ENCODE assay signal across 8 cellular contexts in genomic region chr2:63189026-63189425, GRCh38.
DNase-seq lines count a peak whose midpoint lies in the region; ATAC-seq, FAIRE-seq and TF ChIP-seq lines count a peak whose summit lies in the region.

No MANE protein-coding gene starts in this region.

- H3K36me3 Mint-ChIP-seq in WTC11: peaks cover 12% of the 10 kb centered on the region
- peaks cover 11 to 20% (median 20%) of the 10 kb centered on the region in 3 donors for H3K36me3 Mint-ChIP-seq in immature natural killer cell
- H3K36me3 Mint-ChIP-seq in CD8-positive, alpha-beta T cell: peaks cover 27% of the 10 kb centered on the region

- H3K27me3 Mint-ChIP-seq in WTC11 (ENCODE audit: low read depth) (peaks cover 5% of the 10 kb centered on the region; the same call in 1 of the 2 replicates), immature natural killer cell (ENCODE audit: low read depth in 3 of 3) (no peaks in the 10 kb centered on the region)
- no peaks in the 10 kb centered on the region for H3K27me3 Mint-ChIP-seq in CD8-positive, alpha-beta T cell (ENCODE audit: low read depth)

- H3K4me3 ChIP-seq in CD8-positive, alpha-beta T cell (ENCODE audit: low read depth, low read length): no peak overlapping the region

- no peak overlapping the region for H3K4me3 Mint-ChIP-seq in WTC11
- H3K4me3 Mint-ChIP-seq in immature natural killer cell: no peak overlapping the region
- no peak overlapping the region for H3K4me3 Mint-ChIP-seq in CD8-positive, alpha-beta T cell

- H3K36me3 ChIP-seq in CD8-positive, alpha-beta T cell (ENCODE audit: insufficient read depth, low read length): no peaks in the 10 kb centered on the region

- TF ChIP-seq CTCF in AG09319 (IDR thresholded peaks at IDR 0.05; ENCODE audit: low read depth, low read length) (peak; percentile 90), WTC11 (IDR thresholded peaks at IDR 0.05) (peak; percentile 71)
- TF ChIP-seq CTCF in CD8-positive, alpha-beta T cell (IDR thresholded peaks at IDR 0.05): no peak

- H3K4me1 Mint-ChIP-seq in WTC11: peaks cover 3% of the 10 kb centered on the region
- H3K4me1 Mint-ChIP-seq in immature natural killer cell: no peaks in the 10 kb centered on the region
- H3K4me1 Mint-ChIP-seq in CD8-positive, alpha-beta T cell (ENCODE audit: low read depth): no peaks in the 10 kb centered on the region

- POLR2A ChIA-PET in WTC11 (lab: Charles Lee): no interaction called here
- POLR2A ChIA-PET in CD8-positive, alpha-beta T cell (lab: Charles Lee): no interaction called here

- H3K4me1 ChIP-seq in CD8-positive, alpha-beta T cell (ENCODE audit: insufficient read depth, low read length): no peaks in the 10 kb centered on the region

- FAIRE-seq in HTR-8/SVneo (lab: Jason Lieb, UNC): peak; percentile 26

- no peaks in the 10 kb centered on the region for H3K27me3 ChIP-seq in CD8-positive, alpha-beta T cell (ENCODE audit: insufficient read depth, low read length)

- ATAC-seq in GM18873 (IDR thresholded peaks at IDR 0.05; ENCODE audit: low FRiP score, unreplicated experiment) (peak; percentile 74), WTC11 (peak; percentile 99)
- ATAC-seq in CD8-positive, alpha-beta T cell: no peak

- no peaks in the 10 kb centered on the region for H3K9me3 ChIP-seq in CD8-positive, alpha-beta T cell (ENCODE audit: low read length)

- CTCF ChIA-PET in WTC11 (lab: Charles Lee): no interaction called here
- CTCF ChIA-PET in CD8-positive, alpha-beta T cell (lab: Charles Lee): no interaction called here

- DNase-seq in AG09319 (ENCODE audit: extremely low read depth, low read depth): no peak
- peak; percentile 23 for DNase-seq in HTR-8/SVneo (ENCODE audit: insufficient read length, low spot score)
- DNase-seq in WTC11 (ENCODE audit: low spot score): peak; percentile 63
- DNase-seq in kidney glomerular epithelial cell (lab: John Stamatoyannopoulos, UW): peak; percentile 6
- DNase-seq in immature natural killer cell: no peak
- no peak for DNase-seq in CD8-positive, alpha-beta T cell
- no peak for DNase-seq in NCI-H2107 treated with DMSO at 0.1 percent for 48 hours (lab: John Stamatoyannopoulos, UW; ENCODE audit: unreplicated experiment)

- intact Hi-C loops in CD8-positive, alpha-beta T cell (cut with DNase I, micrococcal nuclease): no loop called here

- no peak overlapping the region for H3K27ac Mint-ChIP-seq in WTC11
- no peak overlapping the region for H3K27ac Mint-ChIP-seq in immature natural killer cell
- no peak overlapping the region for H3K27ac Mint-ChIP-seq in CD8-positive, alpha-beta T cell

- H3K9me3 Mint-ChIP-seq in WTC11: peaks cover 12% of the 10 kb centered on the region
- peaks cover 19 to 62% (median 49%) of the 10 kb centered on the region in 6 donors for H3K9me3 Mint-ChIP-seq in immature natural killer cell
- peaks cover 29% of the 10 kb centered on the region for H3K9me3 Mint-ChIP-seq in CD8-positive, alpha-beta T cell

- no peak overlapping the region for H3K27ac ChIP-seq in CD8-positive, alpha-beta T cell (ENCODE audit: low read depth, low read length)

TF ChIP-seq in WTC11, 78 proteins besides CTCF, POLR2A, EP300 and RAD21 (continues in another document):
- no peak for TF ChIP-seq ATF2 (CRISPR knock-in tag; IDR thresholded peaks at IDR 0.05; ENCODE audit: borderline replicate concordance, low read depth)
- TF ChIP-seq PRRX2 (CRISPR knock-in tag; IDR thresholded peaks at IDR 0.05): no peak
- TF ChIP-seq ZNF671 (CRISPR knock-in tag; IDR thresholded peaks at IDR 0.05): no peak
- no peak for TF ChIP-seq ZNF138 (CRISPR knock-in tag; conservative IDR thresholded peaks at IDR 0.05)
- TF ChIP-seq TP53 (CRISPR knock-in tag; IDR thresholded peaks at IDR 0.05): no peak
- no peak for TF ChIP-seq E2F5 (CRISPR knock-in tag; IDR thresholded peaks at IDR 0.05)
- TF ChIP-seq GABPB1 (CRISPR knock-in tag; IDR thresholded peaks at IDR 0.05): no peak
- TF ChIP-seq NR1H2 (CRISPR knock-in tag; IDR thresholded peaks at IDR 0.05): no peak
- no peak for TF ChIP-seq ZNF263 (CRISPR knock-in tag; IDR thresholded peaks at IDR 0.05; ENCODE audit: low read depth)
- no peak for TF ChIP-seq ZNF512 (CRISPR knock-in tag; IDR thresholded peaks at IDR 0.05; ENCODE audit: borderline replicate concordance)
- no peak for TF ChIP-seq ZNF425 (CRISPR knock-in tag; conservative IDR thresholded peaks at IDR 0.05)
- no peak for TF ChIP-seq CBFB (CRISPR knock-in tag; IDR thresholded peaks at IDR 0.05; ENCODE audit: low read depth)
- TF ChIP-seq SOX15 (CRISPR knock-in tag; IDR thresholded peaks at IDR 0.05): no peak
- no peak for TF ChIP-seq SP1 (CRISPR knock-in tag; conservative IDR thresholded peaks at IDR 0.05)
- no peak for TF ChIP-seq USF1 (CRISPR knock-in tag; IDR thresholded peaks at IDR 0.05)
- no peak for TF ChIP-seq AR (CRISPR knock-in tag; IDR thresholded peaks at IDR 0.05)

Comparison
In these comparisons a context has a peak if more than half of its experiments do, and no peak if none do; other contexts are left out.
1. DNase-seq: peak in HTR-8/SVneo (single experiment), WTC11 (single experiment) and kidney glomerular epithelial cell (single experiment); none in AG09319 (single experiment), immature natural killer cell (0 of 3), CD8-positive, alpha-beta T cell (0 of 7) and NCI-H2107 treated with DMSO at 0.1 percent for 48 hours (single experiment).